In genomic region chr3:77065750-77066149, GRCh38 we compare ENCODE assay signal across 22 cellular contexts. TPM values are rescaled to one million over a fixed set of nuclear protein-coding genes. Genes with fewer than 3 reads are reported as not detected.
"Had no signal": no experiment of that assay in that cellular context is flagged by ENCODE, and none has a peak within 500 bp of the region (broad histone marks: within the 10 kb centered on the region; RNA-seq: fewer than 3 reads in every experiment).

No MANE protein-coding gene starts in this region.

- H3K27me3 Mint-ChIP-seq: IgD-negative memory B cell, T-cell had no signal

- H3K4me3 ChIP-seq: K562 had no signal

- H3K27ac Mint-ChIP-seq: IgD-negative memory B cell, T-cell had no signal

- ATAC-seq: K562, Panc1, PC-3, T-cell had no signal

- H3K4me3 Mint-ChIP-seq: IgD-negative memory B cell, T-cell had no signal

- H3K9ac ChIP-seq: KMS-11 had no signal

- H3K4me2 ChIP-seq: KMS-11 had no signal

- H3K36me3 Mint-ChIP-seq: IgD-negative memory B cell, T-cell had no signal

- H3K27ac ChIP-seq: KMS-11, RWPE1 had no signal

- DNase-seq: Kasumi-1, MM.1S, NCI-H1092 treated with DMSO at 0.1 percent for 48 hours, NCI-H1436, NCI-H187, NCI-H2029, NCI-H2081 treated with DMSO at 0.1 percent for 48 hours, NCI-H2171, NCI-H226, NCI-H510A treated with DMSO at 0.1 percent for 48 hours, NCI-H526, NCI-H748 treated with DMSO at 0.1 percent for 48 hours, PC-3, SHP77, SW 1271, T-cell had no signal

- H3K4me1 Mint-ChIP-seq: IgD-negative memory B cell, T-cell had no signal

RNA-seq across cellular contexts. Expression of gene ROBO2, which starts 25.9 kb away (rescaled TPM):
- total RNA-seq: M059J, PC-3, T-cell had no signal
- polyA plus RNA-seq: IgD-negative memory B cell had no signal
